In genomic region chr7:8436965-8437364, GRCh38 we compare ENCODE assay signal across 8 cellular contexts. TPM values are rescaled to one million over a fixed set of nuclear protein-coding genes. Genes with fewer than 3 reads are reported as not detected.
DNase-seq lines count a peak whose midpoint lies in the region; ATAC-seq, FAIRE-seq and TF ChIP-seq lines count a peak whose summit lies in the region.

No MANE protein-coding gene starts in this region.

- H3K23ac ChIP-seq in H1 (ENCODE audit: insufficient read length): no peak overlapping the region

- CTCF ChIA-PET in H1 (lab: Charles Lee; ENCODE audit: partially characterized antibody): interaction anchor here (0.6 to 2.2 kb wide), 19 partner anchors 9 to 630 kb away, joined by 3 to 10 read pairs (median 3); no protein-coding TSS in a partner anchor

- no peak overlapping the region for H3K14ac ChIP-seq in H1 (ENCODE audit: insufficient read length)

- H3K79me2 ChIP-seq in H1 (ENCODE audit: control insufficient read depth in 1 of 2, insufficient read depth in 2 of 2, low read length in 2 of 2): no peaks in the 10 kb centered on the region

- H3K56ac ChIP-seq in H1 (replicated peaks; ENCODE audit: insufficient read length, low read depth, low read length): no peak overlapping the region

- H4K8ac ChIP-seq in H1 (ENCODE audit: extremely low read depth, insufficient read depth, low read length): no peak overlapping the region

- FAIRE-seq in H1 (lab: Jason Lieb, UNC): peak; percentile 98

- TF ChIP-seq CTCF in H1 (IDR thresholded peaks at IDR 0.05; ENCODE audit: control extremely low read depth in 1 of 3, insufficient read depth in 1 of 3, low read depth in 1 of 3, low read length in 3 of 3): peak; percentile 91 to 98 (median 96)

- TF ChIP-seq POLR2A in H1 (IDR thresholded peaks at IDR 0.05; ENCODE audit: control extremely low read depth in 1 of 2, low read depth in 2 of 2, low read length in 2 of 2): no peak

- no peak overlapping the region for H4K5ac ChIP-seq in H1 (ENCODE audit: insufficient read length, low read depth, low read length)

- H3K27me3 ChIP-seq in H1 (replicated peaks in 1 of 4; ENCODE audit: control insufficient read depth in 3 of 4, extremely low read depth in 1 of 4, insufficient read depth in 3 of 4, low read length in 3 of 4): peaks cover 67 to 95% (median 90%) of the 10 kb centered on the region in 4 experiments

- peak; percentile 82 for ATAC-seq in GM19395 (IDR thresholded peaks at IDR 0.05; ENCODE audit: unreplicated experiment)
- peak; percentile 86 for ATAC-seq in HG03378 (IDR thresholded peaks at IDR 0.05; ENCODE audit: unreplicated experiment)

- H3K9me3 ChIP-seq in H1 (ENCODE audit: insufficient read depth in 2 of 2, low read depth in 1 of 2, low read length in 1 of 2): no peaks in the 10 kb centered on the region

- no peak overlapping the region for H3K27ac ChIP-seq in H1 (ENCODE audit: low read depth, low read length)

- no peak overlapping the region for H3K18ac ChIP-seq in H1 (ENCODE audit: extremely low read depth, low read length)

- H3K4me3 ChIP-seq in H1 (ENCODE audit: extremely low read depth in 1 of 4, insufficient read depth in 2 of 4, low read depth in 3 of 4, low read length in 4 of 4): peak overlapping the region in 2 of 4 experiments; percentile 26 to 70; a peak in 4 of 8 replicates

- H3K9ac ChIP-seq in H1 (replicated peaks in 1 of 4; ENCODE audit: extremely low read depth in 1 of 4, low read depth in 3 of 4, low read length in 3 of 4): no peak overlapping the region

- TF ChIP-seq EP300 in H1 (IDR thresholded peaks at IDR 0.05; ENCODE audit: borderline replicate concordance in 1 of 2, low read depth in 2 of 2, low read length in 2 of 2): no peak

- H3K4ac ChIP-seq in H1 (replicated peaks; ENCODE audit: insufficient read length, low read depth, low read length): no peak overlapping the region

- WGBS in H1 (ENCODE audit: extremely low coverage in 1 of 2, insufficient coverage in 1 of 2, insufficient read length in 1 of 2, insufficient replicate concordance in 2 of 2, low coverage in 1 of 2, low lambda C conversion rate in 2 of 2, missing lambda C conversion rate in 1 of 2), 2 experiments: 2% methylated on average over 15 of the region's 15 CpGs; no CpG with 5 or more reads in 1 of the 2 experiments

- POLR2A ChIA-PET in H1 (lab: Charles Lee; ENCODE audit: partially characterized antibody): no interaction called here

- peak overlapping the region; percentile 70 to 81 for H3K4me2 ChIP-seq in H1 (ENCODE audit: insufficient read depth in 1 of 2, low read depth in 2 of 2, low read length in 2 of 2)

- H2BK12ac ChIP-seq in H1 (ENCODE audit: low read depth, low read length): 0 out of 2 replicates have a peak overlapping the region, but pooled peaks have one; percentile 52

- DNase-seq in ELR (ENCODE audit: low read depth) (peak; percentile 3), RPMI8226 (peak; percentile 84), H1 (ENCODE audit: low read depth in 1 of 2, low spot score in 2 of 2) (peak in 1 of 2 experiments; percentile 93), posterior cingulate gyrus (peak in 7 of 10 donors; percentile 41 to 94 (median 68)), activated gamma-delta T cell (lab: John Stamatoyannopoulos, UW) (no peak), GF-D8 (lab: John Stamatoyannopoulos, UW) (no peak)

- intact Hi-C loops in posterior cingulate gyrus (cut with DNase I): no loop called here

- H2BK5ac ChIP-seq in H1 (ENCODE audit: low read depth, low read length): no peak overlapping the region

- H3K23me2 ChIP-seq in H1 (ENCODE audit: low read depth, low read length): peaks cover 31% of the 10 kb centered on the region

- peaks cover 2 to 29% (median 12%) of the 10 kb centered on the region in 4 experiments; a peak in 6 of 7 replicates for H3K4me1 ChIP-seq in H1 (replicated peaks in 1 of 4; ENCODE audit: control insufficient read depth in 3 of 4, insufficient read depth in 4 of 4, low read length in 3 of 4)

- H3K79me1 ChIP-seq in H1 (ENCODE audit: low read depth, low read length): no peaks in the 10 kb centered on the region

- H3K36me3 ChIP-seq in H1 (ENCODE audit: control insufficient read depth in 2 of 4, insufficient read depth in 4 of 4, low read length in 3 of 4): no peaks in the 10 kb centered on the region

- no peak overlapping the region for H2BK120ac ChIP-seq in H1 (replicated peaks; ENCODE audit: low read depth, low read length)

- H2AFZ ChIP-seq in H1 (ENCODE audit: low read length): no peak overlapping the region

- no peak overlapping the region for H4K91ac ChIP-seq in H1 (replicated peaks; ENCODE audit: insufficient read length, low read length)

- peak; percentile 92 to 95 for TF ChIP-seq RAD21 in H1 (IDR thresholded peaks at IDR 0.05 in 1 of 2, conservative IDR thresholded peaks at IDR 0.05 in 1 of 2; ENCODE audit: low read depth in 2 of 2, low read length in 2 of 2)

- H2BK20ac ChIP-seq in H1 (ENCODE audit: low read length): no peak overlapping the region

- no peak overlapping the region for H2AK5ac ChIP-seq in H1 (ENCODE audit: low read depth, low read length)

- peak overlapping the region; percentile 38; the same call in 1 of the 2 replicates for H2BK15ac ChIP-seq in H1 (ENCODE audit: low read length)

- H4K20me1 ChIP-seq in H1 (replicated peaks in 1 of 2; ENCODE audit: control insufficient read depth in 1 of 2, insufficient read depth in 2 of 2, low read length in 2 of 2): peaks cover 0 to 18% of the 10 kb centered on the region in 2 experiments

TF ChIP-seq in H1, 55 proteins besides CTCF, POLR2A, EP300 and RAD21:
- TF ChIP-seq MAFK (IDR thresholded peaks at IDR 0.05; ENCODE audit: low read depth, low read length) (no peak), POLR2AphosphoS5 (IDR thresholded peaks at IDR 0.05; ENCODE audit: low read depth, low read length) (no peak), SUZ12 (IDR thresholded peaks at IDR 0.05; ENCODE audit: low read length) (no peak), TAF7 (optimal IDR thresholded peaks at IDR 0.05; ENCODE audit: borderline replicate concordance, low read depth, low read length) (peak; percentile 19), MAX (IDR thresholded peaks at IDR 0.05) (peak; percentile 59; the same call in 1 of the 2 replicates), CREB1 (IDR thresholded peaks at IDR 0.05) (peak; percentile 43; the same call in 1 of the 2 replicates), JUND (IDR thresholded peaks at IDR 0.05; ENCODE audit: low read length) (no peak), TEAD4 (IDR thresholded peaks at IDR 0.05; ENCODE audit: low read depth, low read length) (peak; percentile 74), YY1 (IDR thresholded peaks at IDR 0.05; ENCODE audit: low read depth, low read length) (peak; percentile 52; the same call in 1 of the 2 replicates), SP1 (IDR thresholded peaks at IDR 0.05; ENCODE audit: low read depth, low read length) (peak; percentile 39; the same call in 1 of the 2 replicates), SIN3A (conservative IDR thresholded peaks at IDR 0.05 in 1 of 2, IDR thresholded peaks at IDR 0.05 in 1 of 2; ENCODE audit: low read depth in 1 of 2, low read length in 2 of 2) (peak; percentile 44 to 67; a peak in 1 of 4 replicates), TCF12 (IDR thresholded peaks at IDR 0.05; ENCODE audit: low read depth, low read length) (0 out of 2 replicates have a peak, but pooled peaks have one; percentile 54), FOSL1 (IDR thresholded peaks at IDR 0.05; ENCODE audit: insufficient read depth, low read depth, low read length) (no peak)

RNA-seq across cellular contexts. Expression of gene NXPH1, which starts 3.6 kb away (rescaled TPM):
- 0.40 and 1.0 TPM in 2 replicates for total RNA-seq in H1 (2021; fragmentation: NEBNext Ultra II Directional; extraction: Animal tissue kit (Norgen Biotek cat#: 25700))
- 0.14 and 0.24 TPM in 2 replicates for polyA plus RNA-seq in H1 (2011; rRNA removed)
- polyA plus RNA-seq in H1 (2011; cell fraction: cytosol; rRNA removed): 0.16 TPM
- polyA plus RNA-seq in H1 (2011; cell fraction: nucleus; rRNA removed): 0.09 TPM
- 0.11 to 0.31 TPM (median 0.18 TPM) in 4 replicates for polyA plus RNA-seq in H1 (2012, experiment 1 of 2)
- not detected for polyA plus RNA-seq in H1 (2012, experiment 2 of 2)
- 0.69 TPM for polyA plus RNA-seq in H1 (2013, experiment 1 of 2)
- 0.64 TPM for polyA plus RNA-seq in H1 (2013, experiment 2 of 2)
- polyA minus RNA-seq in H1 (2011; rRNA and poly(A)+ RNA removed): 0.20 and 1.0 TPM in 2 replicates
- not detected for polyA minus RNA-seq in H1 (2011; cell fraction: cytosol; rRNA and poly(A)+ RNA removed)
- 0.60 TPM for polyA minus RNA-seq in H1 (2011; cell fraction: nucleus; rRNA and poly(A)+ RNA removed)

Comparison
In these comparisons a context has a peak if more than half of its experiments do, and no peak if none do; other contexts are left out.
1. DNase-seq: peak in ELR (single experiment), RPMI8226 (single experiment) and posterior cingulate gyrus (7 of 10); none in activated gamma-delta T cell (single experiment) and GF-D8 (single experiment).